19 cellular contexts compared by ENCODE assay signal in genomic region chr7:39644170-39644569, GRCh38. TPM values are rescaled to one million over a fixed set of nuclear protein-coding genes. Genes with fewer than 3 reads are reported as not detected.
DNase-seq lines count a peak whose midpoint lies in the region; ATAC-seq and TF ChIP-seq lines count a peak whose summit lies in the region.
"Had no signal": no experiment of that assay in that cellular context is flagged by ENCODE, and none has a peak within 500 bp of the region (broad histone marks: within the 10 kb centered on the region; RNA-seq: fewer than 3 reads in every experiment).

No MANE protein-coding gene starts in this region.

- in situ Hi-C loops in astrocyte of the spinal cord (cut with HindIII; ENCODE audit: low sequenced_read_pairs) = no loop called here

- no peak overlapping the region for H3K4me3 Mint-ChIP-seq in activated naive CD8-positive, alpha-beta T cell treated with anti-CD3 and anti-CD28 coated beads for 36 hours
- H3K4me3 Mint-ChIP-seq: CD4-positive, alpha-beta T cell; dendritic cell treated with granulocyte-macrophage colony-stimulating factor and Interleukin-4, amounts not matched to agents 40 ng/mL and 50 ng/mL, for 4 days; stimulated activated naive B cell treated with anti-CD40 and anti-IgM and Interleukin-4, amounts not matched to agents 10 μg/mL and 1 μg/mL and 100 μg/mL, for 72 hours; T-helper 17 cell had no signal

- no peak for TF ChIP-seq CTCF in astrocyte of the spinal cord (IDR thresholded peaks at IDR 0.05; ENCODE audit: low read depth, low read length)

- H3K27ac Mint-ChIP-seq in activated naive CD8-positive, alpha-beta T cell treated with anti-CD3 and anti-CD28 coated beads for 36 hours = no peak overlapping the region
- H3K27ac Mint-ChIP-seq: CD4-positive, alpha-beta T cell; dendritic cell treated with granulocyte-macrophage colony-stimulating factor and Interleukin-4, amounts not matched to agents 40 ng/mL and 50 ng/mL, for 4 days; stimulated activated naive B cell treated with anti-CD40 and anti-IgM and Interleukin-4, amounts not matched to agents 10 μg/mL and 1 μg/mL and 100 μg/mL, for 72 hours; T-helper 17 cell had no signal

- H3K4me1 Mint-ChIP-seq in activated naive CD8-positive, alpha-beta T cell treated with anti-CD3 and anti-CD28 coated beads for 36 hours = peaks cover 69% of the 10 kb centered on the region

- no peaks in the 10 kb centered on the region for H3K27me3 Mint-ChIP-seq in activated naive CD8-positive, alpha-beta T cell treated with anti-CD3 and anti-CD28 coated beads for 36 hours
- H3K27me3 Mint-ChIP-seq: CD4-positive, alpha-beta T cell; dendritic cell treated with granulocyte-macrophage colony-stimulating factor and Interleukin-4, amounts not matched to agents 40 ng/mL and 50 ng/mL, for 4 days; stimulated activated naive B cell treated with anti-CD40 and anti-IgM and Interleukin-4, amounts not matched to agents 10 μg/mL and 1 μg/mL and 100 μg/mL, for 72 hours; T-helper 17 cell had no signal

- no peak overlapping the region for H3K4me3 ChIP-seq in astrocyte of the spinal cord (ENCODE audit: low read depth, low read length)
- H3K4me3 ChIP-seq: sigmoid colon had no signal

- H3K36me3 Mint-ChIP-seq in activated naive CD8-positive, alpha-beta T cell treated with anti-CD3 and anti-CD28 coated beads for 36 hours = peaks cover 36% of the 10 kb centered on the region

- no peak for ATAC-seq in HG02870 (IDR thresholded peaks at IDR 0.05; ENCODE audit: unreplicated experiment)
- ATAC-seq: stimulated activated naive B cell treated with anti-CD40 and anti-IgM and Interleukin-4, amounts not matched to agents 10 μg/mL and 1 μg/mL and 100 μg/mL, for 72 hours; T-helper 17 cell had no signal

- H3K9me3 Mint-ChIP-seq in activated naive CD8-positive, alpha-beta T cell treated with anti-CD3 and anti-CD28 coated beads for 36 hours = no peaks in the 10 kb centered on the region
- H3K9me3 Mint-ChIP-seq: CD4-positive, alpha-beta T cell; dendritic cell treated with granulocyte-macrophage colony-stimulating factor and Interleukin-4, amounts not matched to agents 40 ng/mL and 50 ng/mL, for 4 days; stimulated activated naive B cell treated with anti-CD40 and anti-IgM and Interleukin-4, amounts not matched to agents 10 μg/mL and 1 μg/mL and 100 μg/mL, for 72 hours had no signal

- peak; percentile 40 for DNase-seq in AG08395 (ENCODE audit: low spot score)
- peak; percentile 44 for DNase-seq in HT1080 (ENCODE audit: low read depth)
- peak; percentile 50 for DNase-seq in astrocyte of the spinal cord (ENCODE audit: low read depth, low spot score)
- DNase-seq in glomerular visceral epithelial cell (ENCODE audit: extremely low spot score) = peak; percentile 7
- DNase-seq in activated naive CD8-positive, alpha-beta T cell treated with anti-CD3 and anti-CD28 coated beads for 36 hours = no peak
- DNase-seq in GDM1 (lab: John Stamatoyannopoulos, UW) = no peak
- DNase-seq in CD1c-positive myeloid dendritic cell (ENCODE audit: extremely low spot score) = no peak
- DNase-seq: ACHN; activated CD4-positive, alpha-beta T cell treated with anti-CD3 and anti-CD28 coated beads, Interleukin-2, amount 50 U/mL, for 4 hours; activated naive CD4-positive, alpha-beta T cell treated with Interleukin-2 at 50 U/mL for 16 hours; CD4-positive, alpha-beta T cell; DMS153; NCI-H1417; SIG-M5; sigmoid colon; stimulated activated naive B cell treated with anti-CD40 and anti-IgM and Interleukin-4, amounts not matched to agents 10 μg/mL and 1 μg/mL and 100 μg/mL, for 72 hours; T-helper 17 cell had no signal

RNA-seq across cellular contexts. Expression of gene RALA, which starts 20.8 kb away (rescaled TPM):
- 16.1 and 19.2 TPM in 2 replicates for total RNA-seq in HT1080 (2014; rRNA removed; shearing (Covaris generic))
- 41.2 and 48.5 TPM in 2 replicates for polyA plus RNA-seq in HT1080 (2015; cell fraction: cytosol; rRNA removed)
- 24.8 and 25.5 TPM in 2 replicates for polyA plus RNA-seq in HT1080 (2015; cell fraction: nucleus; rRNA removed)
- total RNA-seq in activated naive CD8-positive, alpha-beta T cell treated with anti-CD3 and anti-CD28 coated beads for 36 hours = 10 to 100 TPM; 38.0 to 40.6 TPM

Comparison
In these comparisons a context has a peak if more than half of its experiments do, and no peak if none do; other contexts are left out.
1. DNase-seq: peak in AG08395 (single experiment), HT1080 (single experiment), astrocyte of the spinal cord (single experiment) and glomerular visceral epithelial cell (single experiment); none in activated naive CD8-positive, alpha-beta T cell treated with anti-CD3 and anti-CD28 coated beads for 36 hours (single experiment), GDM1 (single experiment) and CD1c-positive myeloid dendritic cell (single experiment).